35 cellular contexts compared by ENCODE assay signal in the genomic region with DNA sequence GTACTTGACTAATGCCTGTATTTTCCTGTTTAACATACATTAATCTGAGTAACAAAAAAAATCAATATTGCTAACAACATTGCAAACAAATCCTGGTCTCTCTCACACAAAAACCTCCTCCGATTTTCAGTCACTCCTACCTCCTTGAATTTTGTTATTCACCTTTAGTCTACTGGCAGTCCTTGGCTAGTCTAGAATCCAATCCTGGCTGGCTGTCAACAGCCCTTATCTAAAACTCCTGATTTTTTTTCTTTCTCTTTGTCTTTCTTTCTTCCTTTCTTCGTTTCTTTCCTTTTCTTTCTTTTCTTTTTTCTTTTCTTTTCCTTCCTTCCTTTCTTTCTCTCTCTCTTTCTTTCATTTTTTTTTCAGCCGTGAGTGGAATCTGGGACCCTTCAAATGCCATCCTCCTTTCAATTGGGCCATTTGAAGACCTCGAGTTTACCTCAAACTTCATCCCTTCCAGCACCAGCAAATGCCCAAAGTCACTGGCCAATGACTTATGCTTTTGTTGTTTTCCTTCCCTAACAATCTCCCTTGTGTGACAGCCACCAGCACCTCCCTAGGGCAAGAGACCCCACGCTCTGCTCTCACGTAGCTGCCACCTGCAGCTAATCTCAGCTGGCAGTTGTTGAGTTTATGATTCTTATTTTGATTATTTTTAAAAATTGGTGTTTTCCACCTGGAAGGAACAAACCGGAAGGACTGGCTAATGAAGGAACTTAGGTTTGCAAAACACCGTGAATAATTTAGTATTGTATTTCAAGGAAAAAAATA. TPM values are rescaled to one million over a fixed set of nuclear protein-coding genes. Genes with fewer than 3 reads are reported as not detected.
DNase-seq lines count a peak whose midpoint lies in the region; ATAC-seq, FAIRE-seq and TF ChIP-seq lines count a peak whose summit lies in the region.
"Had no signal": no experiment of that assay in that cellular context is flagged by ENCODE, and none has a peak within 500 bp of the region (broad histone marks: within the 10 kb centered on the region; RNA-seq: fewer than 3 reads in every experiment).

No MANE protein-coding gene starts in this region.

- H3K27me3 Mint-ChIP-seq in T-helper 1 cell treated with Interleukin-12 subunit alpha and Interleukin-12 subunit beta and Interleukin-4 antibody, amounts not matched to agents 30 μg/mL and 1 μg/mL, for 36 hours (ENCODE audit: low read depth): peaks cover 95% of the 10 kb centered on the region
- peaks cover 69% of the 10 kb centered on the region for H3K27me3 Mint-ChIP-seq in IgD-negative memory B cell

- TF ChIP-seq RAD21 in H1 (IDR thresholded peaks at IDR 0.05 in 1 of 2, conservative IDR thresholded peaks at IDR 0.05 in 1 of 2; ENCODE audit: low read depth in 2 of 2, low read length in 2 of 2): no peak

- H2AFZ ChIP-seq in H1 (ENCODE audit: low read length): no peak overlapping the region

- TF ChIP-seq EP300 in H1 (IDR thresholded peaks at IDR 0.05; ENCODE audit: borderline replicate concordance in 1 of 2, low read depth in 2 of 2, low read length in 2 of 2): no peak

- H4K20me1 ChIP-seq in H1 (replicated peaks in 1 of 2; ENCODE audit: control insufficient read depth in 1 of 2, insufficient read depth in 2 of 2, low read length in 2 of 2): peaks cover 28 to 40% of the 10 kb centered on the region in 2 experiments

- 0 out of 2 replicates have a peak overlapping the region, but pooled peaks have one; percentile 9 for H2BK20ac ChIP-seq in H1 (ENCODE audit: low read length)

- POLR2A ChIA-PET in H1 (lab: Charles Lee; ENCODE audit: partially characterized antibody): interaction anchor here (0.8 to 14.4 kb wide), 3 partner anchors 8 to 12 kb away, joined by 4 to 225 read pairs (median 7); a partner anchor contains a TSS

- H3K4me3 ChIP-seq in H1 (ENCODE audit: extremely low read depth in 1 of 4, insufficient read depth in 2 of 4, low read depth in 3 of 4, low read length in 4 of 4): peak overlapping the region in 1 of 4 experiments; percentile 56; a peak in 1 of 8 replicates

- no peak overlapping the region for H3K56ac ChIP-seq in H1 (replicated peaks; ENCODE audit: insufficient read length, low read depth, low read length)

- peaks cover 14 to 59% (median 38%) of the 10 kb centered on the region in 4 experiments for H3K4me1 ChIP-seq in H1 (replicated peaks in 1 of 4; ENCODE audit: control insufficient read depth in 3 of 4, insufficient read depth in 4 of 4, low read length in 3 of 4)

- no peak for FAIRE-seq in H1 (lab: Jason Lieb, UNC)
- FAIRE-seq: HepG2, keratinocyte had no signal

- H2BK120ac ChIP-seq in H1 (replicated peaks; ENCODE audit: low read depth, low read length): no peak overlapping the region

- H3K4me2 ChIP-seq in H1 (ENCODE audit: insufficient read depth in 1 of 2, low read depth in 2 of 2, low read length in 2 of 2): peak overlapping the region; percentile 71 to 75; a peak in 2 of 4 replicates

- H4K8ac ChIP-seq in H1 (ENCODE audit: extremely low read depth, insufficient read depth, low read length): no peak overlapping the region

- H2BK12ac ChIP-seq in H1 (ENCODE audit: low read depth, low read length): no peak overlapping the region

- no peak overlapping the region for H3K4me3 Mint-ChIP-seq in T-helper 1 cell treated with Interleukin-12 subunit alpha and Interleukin-12 subunit beta and Interleukin-4 antibody, amounts not matched to agents 30 μg/mL and 1 μg/mL, for 36 hours
- peak overlapping the region in 3 of 4 donors; percentile 19 to 80 (median 39) for H3K4me3 Mint-ChIP-seq in IgD-negative memory B cell
- H3K4me3 Mint-ChIP-seq: activated B cell treated with CpG ODN at 0.5 μM for 24 hours; activated T-helper 17 cell treated with anti-CD3 and anti-CD28 coated beads, Interleukin-2, amount 50 U/mL, for 72 hours; natural killer cell; stimulated activated memory B cell treated with anti-CD40 and anti-IgM and Interleukin-4, amounts not matched to agents 10 μg/mL and 1 μg/mL and 100 μg/mL, for 72 hours had no signal

- no peaks in the 10 kb centered on the region for H3K36me3 ChIP-seq in H1 (ENCODE audit: control insufficient read depth in 2 of 4, insufficient read depth in 4 of 4, low read length in 3 of 4)
- H3K36me3 ChIP-seq: brain microvascular endothelial cell had no signal

- peak overlapping the region; percentile 72 for H3K27ac Mint-ChIP-seq in T-helper 1 cell treated with Interleukin-12 subunit alpha and Interleukin-12 subunit beta and Interleukin-4 antibody, amounts not matched to agents 30 μg/mL and 1 μg/mL, for 36 hours
- H3K27ac Mint-ChIP-seq in IgD-negative memory B cell: peak overlapping the region; percentile 10 to 77 (median 30)
- H3K27ac Mint-ChIP-seq: activated B cell treated with CpG ODN at 0.5 μM for 24 hours; activated T-helper 17 cell treated with anti-CD3 and anti-CD28 coated beads, Interleukin-2, amount 50 U/mL, for 72 hours; H9; natural killer cell; stimulated activated memory B cell treated with anti-CD40 and anti-IgM and Interleukin-4, amounts not matched to agents 10 μg/mL and 1 μg/mL and 100 μg/mL, for 72 hours had no signal

- H3K27ac ChIP-seq in H1 (ENCODE audit: low read depth, low read length): no peak overlapping the region
- H3K27ac ChIP-seq: brain microvascular endothelial cell had no signal

- no peak overlapping the region for H2BK15ac ChIP-seq in H1 (ENCODE audit: low read length)

- 8% methylated on average over 8 of the region's 8 CpGs; no CpG with 5 or more reads in 1 of the 2 experiments for whole genome bisulfite sequencing in H1 (ENCODE audit: extremely low coverage in 1 of 2, insufficient coverage in 1 of 2, insufficient read length in 1 of 2, insufficient replicate concordance in 2 of 2, low coverage in 1 of 2, low lambda C conversion rate in 2 of 2, missing lambda C conversion rate in 1 of 2), 2 experiments

- no peak for TF ChIP-seq CTCF in H1 (IDR thresholded peaks at IDR 0.05; ENCODE audit: control extremely low read depth in 1 of 3, insufficient read depth in 1 of 3, low read depth in 1 of 3, low read length in 3 of 3)

- no peak for ATAC-seq in GM19455 (IDR thresholded peaks at IDR 0.05; ENCODE audit: unreplicated experiment)
- ATAC-seq: activated T-helper 17 cell treated with anti-CD3 and anti-CD28 coated beads, Interleukin-2, amount 50 U/mL, for 72 hours; esophagus mucosa; HepG2; left ventricle myocardium superior; natural killer cell; stimulated activated memory B cell treated with anti-CD40 and anti-IgM and Interleukin-4, amounts not matched to agents 10 μg/mL and 1 μg/mL and 100 μg/mL, for 72 hours had no signal

- H3K9ac ChIP-seq in H1 (replicated peaks in 1 of 4; ENCODE audit: extremely low read depth in 1 of 4, low read depth in 3 of 4, low read length in 3 of 4): no peak overlapping the region

- H3K9me3 ChIP-seq in H1 (ENCODE audit: insufficient read depth in 2 of 2, low read depth in 1 of 2, low read length in 1 of 2): peaks cover 0 to 7% of the 10 kb centered on the region in 2 experiments; a peak in 1 of 4 replicates

- peaks cover 1% of the 10 kb centered on the region for H3K36me3 Mint-ChIP-seq in T-helper 1 cell treated with Interleukin-12 subunit alpha and Interleukin-12 subunit beta and Interleukin-4 antibody, amounts not matched to agents 30 μg/mL and 1 μg/mL, for 36 hours (ENCODE audit: low read depth)
- peaks cover 3% of the 10 kb centered on the region for H3K36me3 Mint-ChIP-seq in IgD-negative memory B cell
- H3K36me3 Mint-ChIP-seq: natural killer cell had no signal

- H3K4ac ChIP-seq in H1 (replicated peaks; ENCODE audit: insufficient read length, low read depth, low read length): no peak overlapping the region

- H3K79me2 ChIP-seq in H1 (ENCODE audit: control insufficient read depth in 1 of 2, insufficient read depth in 2 of 2, low read length in 2 of 2): peaks cover 0 to 4% of the 10 kb centered on the region in 2 experiments; a peak in 1 of 4 replicates

- H3K4me1 Mint-ChIP-seq in T-helper 1 cell treated with Interleukin-12 subunit alpha and Interleukin-12 subunit beta and Interleukin-4 antibody, amounts not matched to agents 30 μg/mL and 1 μg/mL, for 36 hours (ENCODE audit: low read depth): peaks cover 2% of the 10 kb centered on the region
- H3K4me1 Mint-ChIP-seq in IgD-negative memory B cell: peaks cover under 1 to 7% (median 3%) of the 10 kb centered on the region in 3 donors

- no peaks in the 10 kb centered on the region for H3K9me3 Mint-ChIP-seq in T-helper 1 cell treated with Interleukin-12 subunit alpha and Interleukin-12 subunit beta and Interleukin-4 antibody, amounts not matched to agents 30 μg/mL and 1 μg/mL, for 36 hours
- peaks cover 0 to 9% (median 0%) of the 10 kb centered on the region in 3 donors for H3K9me3 Mint-ChIP-seq in IgD-negative memory B cell
- H3K9me3 Mint-ChIP-seq: natural killer cell had no signal

- no peak overlapping the region for H4K5ac ChIP-seq in H1 (ENCODE audit: insufficient read length, low read depth, low read length)

- no peak for TF ChIP-seq POLR2A in H1 (IDR thresholded peaks at IDR 0.05; ENCODE audit: control extremely low read depth in 1 of 2, low read depth in 2 of 2, low read length in 2 of 2)

- H3K23me2 ChIP-seq in H1 (ENCODE audit: low read depth, low read length): peaks cover 8% of the 10 kb centered on the region; the same call in 1 of the 2 replicates

- no peak overlapping the region for H3K23ac ChIP-seq in H1 (ENCODE audit: insufficient read length)

- no peak overlapping the region for H3K14ac ChIP-seq in H1 (ENCODE audit: insufficient read length)

- H2BK5ac ChIP-seq in H1 (ENCODE audit: low read depth, low read length): no peak overlapping the region

- no peak overlapping the region for H2AK5ac ChIP-seq in H1 (ENCODE audit: low read depth, low read length)

- no peak overlapping the region for H3K18ac ChIP-seq in H1 (ENCODE audit: extremely low read depth, low read length)

- no peaks in the 10 kb centered on the region; the same call in 1 of the 2 replicates for H3K79me1 ChIP-seq in H1 (ENCODE audit: low read depth, low read length)

- H3K27me3 ChIP-seq in H1 (replicated peaks in 1 of 4; ENCODE audit: control insufficient read depth in 3 of 4, extremely low read depth in 1 of 4, insufficient read depth in 3 of 4, low read length in 3 of 4): peaks cover 65 to 100% (median 96%) of the 10 kb centered on the region in 4 experiments

- no peak overlapping the region for H4K91ac ChIP-seq in H1 (replicated peaks; ENCODE audit: insufficient read length, low read length)

- DNase-seq in T-helper 1 cell: no peak
- DNase-seq in H1 (ENCODE audit: low read depth in 1 of 2, low spot score in 2 of 2): no peak
- peak; percentile 57 for DNase-seq in retina
- no peak for DNase-seq in COR-L47 (lab: John Stamatoyannopoulos, UW)
- no peak for DNase-seq in medulla oblongata (ENCODE audit: extremely low spot score)
- DNase-seq: 8988T; activated B cell treated with CpG ODN at 0.5 μM for 24 hours; activated naive CD4-positive, alpha-beta T cell treated with anti-CD3 and anti-CD28 coated beads, Interleukin-2, amount 50 U/mL, for 16 hours; amygdala; brain microvascular endothelial cell; H9; head of caudate nucleus; Karpas-422; left ventricle myocardium superior; midbrain; natural killer cell; NCI-H1417 treated with DMSO at 0.1 percent for 48 hours; NCI-H2029 treated with DMSO at 0.1 percent for 48 hours; NCI-H226; substantia nigra; SW 1271; trophoblast cell had no signal

- CTCF ChIA-PET in H1 (lab: Charles Lee; ENCODE audit: partially characterized antibody): interaction anchor here (0.6 to 13.4 kb wide), 6 partner anchors 9 to 317 kb away, joined by 3 to 182 read pairs (median 3); a partner anchor contains a TSS

RNA-seq across cellular contexts. Expression of a gene that starts 6.8 kb away (rescaled TPM):
- polyA plus RNA-seq in IgD-negative memory B cell (not detected), H1 (2011; rRNA removed) (0.47 and 0.65 TPM in 2 replicates)
- total RNA-seq in H1 (2021; fragmentation: NEBNext Ultra II Directional; extraction: Animal tissue kit (Norgen Biotek cat#: 25700)): 6.1 and 6.4 TPM in 2 replicates
- 1.1 TPM for polyA plus RNA-seq in H1 (2011; cell fraction: cytosol; rRNA removed)
- polyA plus RNA-seq in H1 (2011; cell fraction: nucleus; rRNA removed): 2.0 TPM
- 1.4 to 3.0 TPM (median 1.8 TPM) in 4 replicates for polyA plus RNA-seq in H1 (2012, experiment 1 of 2)
- 0.12 TPM for polyA plus RNA-seq in H1 (2012, experiment 2 of 2)
- polyA plus RNA-seq in H1 (2013, experiment 1 of 2): 11.2 TPM
- 10.6 TPM for polyA plus RNA-seq in H1 (2013, experiment 2 of 2)
- polyA minus RNA-seq in H1 (2011; rRNA and poly(A)+ RNA removed): 4.4 and 5.0 TPM in 2 replicates
- 7.1 TPM for polyA minus RNA-seq in H1 (2011; cell fraction: cytosol; rRNA and poly(A)+ RNA removed)
- 7.6 TPM for polyA minus RNA-seq in H1 (2011; cell fraction: nucleus; rRNA and poly(A)+ RNA removed)
- total RNA-seq: activated T-helper 17 cell treated with anti-CD3 and anti-CD28 coated beads, Interleukin-2, amount 50 U/mL, for 72 hours; dermis microvascular lymphatic vessel endothelial cell; esophagus mucosa; fibroblast of villous mesenchyme; left ventricle myocardium superior; natural killer cell; osteoblast; skeletal muscle tissue had no signal
- polyA plus RNA-seq: CD14-positive monocyte, keratinocyte had no signal
